1 cellular context compared by ENCODE assay signal in the genomic region with DNA sequence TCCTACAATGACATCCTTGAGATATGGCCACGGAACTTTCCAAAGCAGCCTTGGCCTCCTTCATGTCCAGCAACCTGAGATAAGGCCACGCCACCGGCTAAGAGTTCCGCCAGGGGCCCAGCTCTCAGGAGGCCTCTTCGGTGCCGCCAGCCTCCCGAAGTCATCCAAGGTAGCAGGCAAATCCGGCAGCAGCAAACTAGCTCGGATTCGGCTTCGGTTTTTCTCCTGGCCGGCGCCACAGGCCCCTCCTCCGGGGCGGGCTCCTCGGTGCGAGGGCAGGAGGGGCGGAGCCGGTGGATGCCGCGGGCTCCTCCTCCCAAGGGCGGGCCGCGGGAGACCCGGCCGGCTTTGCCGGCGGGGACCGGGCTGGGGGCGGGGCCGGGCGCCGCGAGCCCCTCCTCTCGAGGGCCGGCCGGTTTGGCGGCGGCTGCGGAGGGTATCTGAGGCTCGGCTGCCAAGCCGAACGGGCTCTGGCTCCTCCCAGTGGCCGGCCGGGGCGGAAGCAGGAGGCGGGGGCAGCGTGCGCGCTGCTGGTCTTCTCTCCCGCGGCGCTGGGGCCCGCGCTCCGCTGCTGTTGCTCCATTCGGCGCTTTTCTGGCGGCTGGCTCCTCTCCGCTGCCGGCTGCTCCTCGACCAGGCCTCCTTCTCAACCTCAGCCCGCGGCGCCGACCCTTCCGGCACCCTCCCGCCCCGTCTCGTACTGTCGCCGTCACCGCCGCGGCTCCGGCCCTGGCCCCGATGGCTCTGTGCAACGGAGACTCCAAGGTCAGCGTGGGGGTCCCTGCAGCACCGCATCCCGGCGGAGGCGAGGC.
TF ChIP-seq lines count a peak whose summit lies in the region.

Gene GMPS, plus strand, starts transcription at position 518 of the 812 bp plus-strand sequence. Its CDS starts 221 bp downstream, at position 739.

TF ChIP-seq in HepG2, 621 proteins besides CTCF, POLR2A, EP300 and RAD21 (continued from another document and continues in another):
- TF ChIP-seq PCBP1 (IDR thresholded peaks at IDR 0.05; ENCODE audit: borderline replicate concordance, low read depth, low read length), result 0 out of 2 replicates have a peak, but pooled peaks have one; percentile 22
- TF ChIP-seq ZNF335 (CRISPR knock-in tag; IDR thresholded peaks at IDR 0.05), result peak; percentile 63; the same call in 1 of the 2 replicates
- 0 out of 2 replicates have a peak, but pooled peaks have one; percentile 27 for TF ChIP-seq KDM4B (CRISPR knock-in tag; IDR thresholded peaks at IDR 0.05)
- no peak for TF ChIP-seq CREB1 (IDR thresholded peaks at IDR 0.05)
- TF ChIP-seq CREB1 (CRISPR knock-in tag; IDR thresholded peaks at IDR 0.05), result no peak
- TF ChIP-seq FOXM1 (CRISPR knock-in tag; IDR thresholded peaks at IDR 0.05), result no peak
- TF ChIP-seq, protein P1, sequence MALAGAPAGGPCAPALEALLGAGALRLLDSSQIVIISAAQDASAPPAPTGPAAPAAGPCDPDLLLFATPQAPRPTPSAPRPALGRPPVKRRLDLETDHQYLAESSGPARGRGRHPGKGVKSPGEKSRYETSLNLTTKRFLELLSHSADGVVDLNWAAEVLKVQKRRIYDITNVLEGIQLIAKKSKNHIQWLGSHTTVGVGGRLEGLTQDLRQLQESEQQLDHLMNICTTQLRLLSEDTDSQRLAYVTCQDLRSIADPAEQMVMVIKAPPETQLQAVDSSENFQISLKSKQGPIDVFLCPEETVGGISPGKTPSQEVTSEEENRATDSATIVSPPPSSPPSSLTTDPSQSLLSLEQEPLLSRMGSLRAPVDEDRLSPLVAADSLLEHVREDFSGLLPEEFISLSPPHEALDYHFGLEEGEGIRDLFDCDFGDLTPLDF (CRISPR knock-in tag; IDR thresholded peaks at IDR 0.05), result no peak
- 0 out of 2 replicates have a peak, but pooled peaks have one; percentile 21 for TF ChIP-seq SP5 (CRISPR knock-in tag; IDR thresholded peaks at IDR 0.05; ENCODE audit: borderline replicate concordance, low read depth)
- peak; percentile 72; the same call in 1 of the 2 replicates for TF ChIP-seq ZFP41 (CRISPR knock-in tag; IDR thresholded peaks at IDR 0.05; ENCODE audit: borderline replicate concordance)
- TF ChIP-seq ZNF660 (CRISPR knock-in tag; IDR thresholded peaks at IDR 0.05; ENCODE audit: borderline replicate concordance, low read depth), result no peak
- peak; percentile 88 for TF ChIP-seq UBTF (CRISPR knock-in tag; IDR thresholded peaks at IDR 0.05)
- TF ChIP-seq ZFY (CRISPR knock-in tag; IDR thresholded peaks at IDR 0.05), result peak; percentile 86
- TF ChIP-seq ZMYM3 (CRISPR knock-in tag; IDR thresholded peaks at IDR 0.05), result peak; percentile 48; the same call in 1 of the 2 replicates
- TF ChIP-seq, protein P2, sequence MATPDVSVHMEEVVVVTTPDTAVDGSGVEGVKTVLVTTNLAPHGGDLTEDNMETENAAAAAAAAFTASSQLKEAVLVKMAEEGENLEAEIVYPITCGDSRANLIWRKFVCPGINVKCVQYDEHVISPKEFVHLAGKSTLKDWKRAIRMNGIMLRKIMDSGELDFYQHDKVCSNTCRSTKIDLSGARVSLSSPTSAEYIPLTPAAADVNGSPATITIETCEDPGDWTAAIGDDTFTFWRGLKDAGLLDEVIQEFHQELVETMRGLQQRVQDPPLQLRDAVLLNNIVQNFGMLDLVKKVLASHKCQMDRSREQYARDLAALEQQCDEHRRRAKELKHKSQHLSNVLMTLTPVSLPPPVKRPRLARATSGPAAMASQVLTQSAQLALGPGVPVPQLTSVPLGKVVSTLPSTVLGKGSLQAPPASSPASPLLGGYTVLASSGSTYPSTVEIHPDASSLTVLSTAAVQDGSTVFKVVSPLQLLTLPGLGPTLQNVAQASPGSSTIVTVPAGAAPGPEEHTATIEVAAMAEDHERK (CRISPR knock-in tag; IDR thresholded peaks at IDR 0.05; ENCODE audit: low read depth), result no peak
- TF ChIP-seq ZNF350 (CRISPR knock-in tag; IDR thresholded peaks at IDR 0.05; ENCODE audit: borderline replicate concordance, low read depth), result peak; percentile 49; the same call in 1 of the 2 replicates
- TF ChIP-seq PRDM15 (CRISPR knock-in tag; IDR thresholded peaks at IDR 0.05), result peak; percentile 83
- no peak for TF ChIP-seq SNRNP70 (IDR thresholded peaks at IDR 0.05; ENCODE audit: low read depth, low read length)
- peak; percentile 68; the same call in 1 of the 2 replicates for TF ChIP-seq POGZ (CRISPR knock-in tag; IDR thresholded peaks at IDR 0.05)
- TF ChIP-seq SIN3A (IDR thresholded peaks at IDR 0.05; ENCODE audit: borderline replicate concordance, low read depth, low read length), result 0 out of 2 replicates have a peak, but pooled peaks have one; percentile 17
- TF ChIP-seq POLR2AphosphoS2 (IDR thresholded peaks at IDR 0.05; ENCODE audit: low read depth, low read length), result no peak
- peak; percentile 60; the same call in 1 of the 2 replicates for TF ChIP-seq ZNF317 (CRISPR knock-in tag; IDR thresholded peaks at IDR 0.05)
- no peak for TF ChIP-seq ZFP62 (CRISPR knock-in tag; IDR thresholded peaks at IDR 0.05)
- peak; percentile 50; the same call in 1 of the 2 replicates for TF ChIP-seq DR1 (CRISPR knock-in tag; IDR thresholded peaks at IDR 0.05)
- peak; percentile 75; the same call in 1 of the 2 replicates for TF ChIP-seq SMAD3 (CRISPR knock-in tag; IDR thresholded peaks at IDR 0.05)
- TF ChIP-seq HMGXB4 (CRISPR knock-in tag; IDR thresholded peaks at IDR 0.05; ENCODE audit: borderline replicate concordance in 1 of 2, low read depth in 1 of 2), result peak; percentile 84 to 91
- TF ChIP-seq ZNF235 (CRISPR knock-in tag; IDR thresholded peaks at IDR 0.05; ENCODE audit: borderline replicate concordance), result 0 out of 2 replicates have a peak, but pooled peaks have one; percentile 24
- TF ChIP-seq PATZ1 (CRISPR knock-in tag; IDR thresholded peaks at IDR 0.05), result peak; percentile 44
- TF ChIP-seq NBN (conservative IDR thresholded peaks at IDR 0.05), result no peak
- 0 out of 2 replicates have a peak, but pooled peaks have one; percentile 42 for TF ChIP-seq SMAD1 (CRISPR knock-in tag; IDR thresholded peaks at IDR 0.05; ENCODE audit: borderline replicate concordance, low read depth)
- TF ChIP-seq REST (IDR thresholded peaks at IDR 0.05; ENCODE audit: borderline replicate concordance in 1 of 2, low read depth in 1 of 2, low read length in 2 of 2), result peak in 1 of 2 experiments; percentile 28; a peak in 1 of 4 replicates
- TF ChIP-seq IRF2 (CRISPR knock-in tag; IDR thresholded peaks at IDR 0.05), result no peak
- TF ChIP-seq ZNF550 (CRISPR knock-in tag; IDR thresholded peaks at IDR 0.05; ENCODE audit: borderline replicate concordance), result 0 out of 2 replicates have a peak, but pooled peaks have one; percentile 53
- 0 out of 2 replicates have a peak, but pooled peaks have one; percentile 2 for TF ChIP-seq NR0B2 (CRISPR knock-in tag; IDR thresholded peaks at IDR 0.05)
- TF ChIP-seq ZNF850 (CRISPR knock-in tag; conservative IDR thresholded peaks at IDR 0.05), result no peak; the same call in 1 of the 2 replicates
- TF ChIP-seq ARNT2 (CRISPR knock-in tag; IDR thresholded peaks at IDR 0.05; ENCODE audit: low read depth), result peak; percentile 16; the same call in 1 of the 2 replicates
